8 cellular contexts compared by ENCODE assay signal in genomic region chr5:134410822-134411221, GRCh38. TPM values are rescaled to one million over a fixed set of nuclear protein-coding genes. Genes with fewer than 3 reads are reported as not detected.
DNase-seq lines count a peak whose midpoint lies in the region; ATAC-seq and TF ChIP-seq lines count a peak whose summit lies in the region.

No MANE protein-coding gene starts in this region.

- H3K9me3 ChIP-seq in SK-N-MC (ENCODE audit: low read depth, low read length): no peaks in the 10 kb centered on the region
- H3K9me3 ChIP-seq in gastrocnemius medialis: no peaks in the 10 kb centered on the region

- intact Hi-C loops in gastrocnemius medialis (cut with DNase I; ENCODE audit: low total_unique reads): loop anchor here (1.0 to 5.0 kb wide), 5 partner anchors 40 to 171 kb away; partner anchors contain the start of gene UBE2B

- H3K9ac ChIP-seq in SK-N-MC (ENCODE audit: insufficient read length): peak overlapping the region; percentile 82

- H3K36me3 ChIP-seq in SK-N-MC (ENCODE audit: insufficient read depth, low read length): peaks cover 7% of the 10 kb centered on the region
- peaks cover 0 to 11% of the 10 kb centered on the region in 2 donors for H3K36me3 ChIP-seq in gastrocnemius medialis

- no peaks in the 10 kb centered on the region for H3K27me3 ChIP-seq in gastrocnemius medialis

- no peak overlapping the region for H3K27ac ChIP-seq in SK-N-MC
- H3K27ac ChIP-seq in gastrocnemius medialis: peak overlapping the region in 2 of 4 donors; percentile 88 to 89

- TF ChIP-seq CTCF in GM13977 (IDR thresholded peaks at IDR 0.05; ENCODE audit: extremely low read depth, insufficient read depth, missing control alignments): no peak
- no peak for TF ChIP-seq CTCF in fibroblast of villous mesenchyme (IDR thresholded peaks at IDR 0.05; ENCODE audit: insufficient read depth, low read depth, low read length)
- TF ChIP-seq CTCF in gastrocnemius medialis (IDR thresholded peaks at IDR 0.05 in 4 of 5, conservative IDR thresholded peaks at IDR 0.05 in 1 of 5): no peak

- H3K4me1 ChIP-seq in gastrocnemius medialis: peaks cover 25 to 32% of the 10 kb centered on the region in 2 donors

- ATAC-seq in gastrocnemius medialis (no peak), HG03139 (IDR thresholded peaks at IDR 0.05; ENCODE audit: unreplicated experiment) (no peak)

- in situ Hi-C loops in GM13977 (cut with MboI; ENCODE audit: low pct_unique_long_range_greater_than_20kb, low sequenced_read_pairs, unreplicated experiment): no loop called here
- in situ Hi-C loops in gastrocnemius medialis (cut with MboI; ENCODE audit: low sequenced_read_pairs in 4 of 4): loop anchor here in 3 of 4 donors (25.0 kb wide), 1 partner anchor 101 kb away; no protein-coding TSS in a partner anchor

- peak overlapping the region; percentile 79 for H3K4me3 ChIP-seq in SK-N-MC
- H3K4me3 ChIP-seq in fibroblast of villous mesenchyme (ENCODE audit: low read depth, low read length): peak overlapping the region; percentile 91
- peak overlapping the region; percentile 72 to 90 (median 84) for H3K4me3 ChIP-seq in gastrocnemius medialis

- TF ChIP-seq POLR2A in gastrocnemius medialis (IDR thresholded peaks at IDR 0.05): no peak

- DNase-seq in GM13977 (ENCODE audit: low spot score) (peak; percentile 21), SK-N-MC (ENCODE audit: low read depth, low spot score) (no peak), fibroblast of villous mesenchyme (ENCODE audit: low read depth) (no peak), gastrocnemius medialis (no peak), T-helper 9 cell (no peak), NCI-H345 treated with DMSO at 0.1 percent for 48 hours (lab: John Stamatoyannopoulos, UW; ENCODE audit: unreplicated experiment) (no peak)
- DNase-seq in NK-92 treated with Interleukin-12 subunit alpha and Interleukin-12 subunit beta, amount 100 ng/mL, for 24 hours (lab: John Stamatoyannopoulos, UW): no peak

RNA-seq across cellular contexts. Expression of gene CDKN2AIPNL, which starts 0.9 kb away (rescaled TPM):
- total RNA-seq in fibroblast of villous mesenchyme (20.3 and 30.7 TPM in 2 replicates), gastrocnemius medialis (10 to 100 TPM; 23.6 to 58.5 (median 37.4) TPM)

RNA-seq across cellular contexts. Expression of gene UBE2B, which starts 39.5 kb away (rescaled TPM):
- total RNA-seq in fibroblast of villous mesenchyme (20.3 and 28.9 TPM in 2 replicates), gastrocnemius medialis (100 to 1,000 TPM in 1 of 4 donors, 10 to 100 TPM in 3; 22.2 to 124 (median 70.3) TPM)

RNA-seq across cellular contexts. Expression of gene CDKL3, which starts 43.9 kb away (rescaled TPM):
- total RNA-seq in fibroblast of villous mesenchyme: 0.43 and 0.97 TPM in 2 replicates
- total RNA-seq in gastrocnemius medialis: 10 to 100 TPM in 1 of 4 donors, 1 to 10 TPM in 2, under 1 TPM in 1; 0.36 to 10.4 (median 5.1) TPM
